Comparison of ENCODE assay signal across 8 cellular contexts in genomic region chrX:53421772-53422090, GRCh38. TPM values are rescaled to one million over a fixed set of nuclear protein-coding genes. Genes with fewer than 3 reads are reported as not detected.
DNase-seq lines count a peak whose midpoint lies in the region; ATAC-seq lines count a peak whose summit lies in the region.

No MANE protein-coding gene starts in this region.

- DNase-seq in H7 (no peak), NCI-H2107 treated with DMSO at 0.1 percent for 48 hours (lab: John Stamatoyannopoulos, UW; ENCODE audit: unreplicated experiment) (peak; percentile 53), kidney tubule cell (ENCODE audit: low spot score) (no peak), COR-L47 (lab: John Stamatoyannopoulos, UW) (no peak), ureter (ENCODE audit: low spot score) (no peak)
- no peak for DNase-seq in naive thymus-derived CD8-positive, alpha-beta T cell

- no peaks in the 10 kb centered on the region for H3K27me3 ChIP-seq in H7 (ENCODE audit: control insufficient read depth, insufficient read depth, low read length)

- H3K4me1 Mint-ChIP-seq in dendritic cell treated with granulocyte-macrophage colony-stimulating factor and Interleukin-4, amounts not matched to agents 40 ng/mL and 50 ng/mL, for 4 days (ENCODE audit: low read depth), result peaks cover 26% of the 10 kb centered on the region
- peaks cover 13 to 38% (median 34%) of the 10 kb centered on the region in 4 donors for H3K4me1 Mint-ChIP-seq in naive thymus-derived CD8-positive, alpha-beta T cell

- H3K27ac Mint-ChIP-seq in dendritic cell treated with granulocyte-macrophage colony-stimulating factor and Interleukin-4, amounts not matched to agents 40 ng/mL and 50 ng/mL, for 4 days, result peak overlapping the region; percentile 92
- H3K27ac Mint-ChIP-seq in naive thymus-derived CD8-positive, alpha-beta T cell, result peak overlapping the region; percentile 88 to 100 (median 99)

- H3K27me3 Mint-ChIP-seq in dendritic cell treated with granulocyte-macrophage colony-stimulating factor and Interleukin-4, amounts not matched to agents 40 ng/mL and 50 ng/mL, for 4 days, result no peaks in the 10 kb centered on the region
- H3K27me3 Mint-ChIP-seq in naive thymus-derived CD8-positive, alpha-beta T cell, result no peaks in the 10 kb centered on the region

- peak overlapping the region; percentile 96 for H3K4me3 Mint-ChIP-seq in dendritic cell treated with granulocyte-macrophage colony-stimulating factor and Interleukin-4, amounts not matched to agents 40 ng/mL and 50 ng/mL, for 4 days
- peak overlapping the region; percentile 87 to 98 (median 94) for H3K4me3 Mint-ChIP-seq in naive thymus-derived CD8-positive, alpha-beta T cell

- H3K36me3 Mint-ChIP-seq in dendritic cell treated with granulocyte-macrophage colony-stimulating factor and Interleukin-4, amounts not matched to agents 40 ng/mL and 50 ng/mL, for 4 days (ENCODE audit: low read depth), result peaks cover 18% of the 10 kb centered on the region
- H3K36me3 Mint-ChIP-seq in naive thymus-derived CD8-positive, alpha-beta T cell, result peaks cover 0 to 13% (median 0%) of the 10 kb centered on the region in 3 donors

- peak; percentile 26 for ATAC-seq in GM18511 (IDR thresholded peaks at IDR 0.05; ENCODE audit: unreplicated experiment)
- peak; percentile 25 to 28 for ATAC-seq in naive thymus-derived CD8-positive, alpha-beta T cell

- no peaks in the 10 kb centered on the region for H3K9me3 Mint-ChIP-seq in dendritic cell treated with granulocyte-macrophage colony-stimulating factor and Interleukin-4, amounts not matched to agents 40 ng/mL and 50 ng/mL, for 4 days
- H3K9me3 Mint-ChIP-seq in naive thymus-derived CD8-positive, alpha-beta T cell, result no peaks in the 10 kb centered on the region

- no peaks in the 10 kb centered on the region for H3K36me3 ChIP-seq in H7 (replicated peaks; ENCODE audit: control insufficient read depth, insufficient read depth, low read length)

- POLR2A ChIA-PET in naive thymus-derived CD8-positive, alpha-beta T cell (lab: Charles Lee), result interaction anchor here (0.5 to 1.8 kb wide), 9 partner anchors 10 to 1500 kb away, joined by 3 to 13 read pairs (median 3); partner anchors contain the start of genes FAM120C and KDM5C

- intact Hi-C loops in dendritic cell treated with granulocyte-macrophage colony-stimulating factor and Interleukin-4, amounts not matched to agents 40 ng/mL and 50 ng/mL, for 4 days (cut with micrococcal nuclease), result loop anchor here (1.0 kb wide), 1 partner anchor 13 kb away; the partner anchor contains the start of gene HSD17B10

- peak overlapping the region; percentile 70 for H3K4me3 ChIP-seq in H7 (ENCODE audit: insufficient read depth, low read depth, low read length)

RNA-seq across cellular contexts. Expression of gene SMC1A, which starts 0.7 kb away (rescaled TPM):
- 28.3 and 30.6 TPM in 2 replicates for total RNA-seq in H7 (2014; rRNA removed; shearing (Covaris generic))
- 10 to 100 TPM; 64.8 to 68.0 TPM for total RNA-seq in naive thymus-derived CD8-positive, alpha-beta T cell
- polyA plus RNA-seq in naive thymus-derived CD8-positive, alpha-beta T cell, result 10 to 100 TPM; 52.3 to 65.3 (median 55.4) TPM
- total RNA-seq in ureter, result 76.4 TPM

RNA-seq across cellular contexts. Expression of gene RIBC1, which starts 0.9 kb away (rescaled TPM):
- total RNA-seq in H7 (2014; rRNA removed; shearing (Covaris generic)), result 0.69 and 2.0 TPM in 2 replicates
- total RNA-seq in naive thymus-derived CD8-positive, alpha-beta T cell, result 1 to 10 TPM; 1.9 to 2.0 TPM
- polyA plus RNA-seq in naive thymus-derived CD8-positive, alpha-beta T cell, result under 1 TPM in 2 of 3 donors, not detected in 1; 0.42 to 0.43 TPM
- total RNA-seq in ureter, result 1.2 TPM

RNA-seq across cellular contexts. Expression of gene HSD17B10, which starts 12.4 kb away (rescaled TPM):
- 109 and 156 TPM in 2 replicates for total RNA-seq in H7 (2014; rRNA removed; shearing (Covaris generic))
- 10 to 100 TPM; 35.3 to 38.6 TPM for total RNA-seq in naive thymus-derived CD8-positive, alpha-beta T cell
- polyA plus RNA-seq in naive thymus-derived CD8-positive, alpha-beta T cell, result 100 to 1,000 TPM; 144 to 152 (median 148) TPM
- total RNA-seq in ureter, result 92.0 TPM
